17 cellular contexts compared by ENCODE assay signal in genomic region chr14:51356381-51356780, GRCh38.
DNase-seq lines count a peak whose midpoint lies in the region; TF ChIP-seq lines count a peak whose summit lies in the region.
"Had no signal": no experiment of that assay in that cellular context is flagged by ENCODE, and none has a peak within 500 bp of the region (broad histone marks: within the 10 kb centered on the region; RNA-seq: fewer than 3 reads in every experiment).

No MANE protein-coding gene starts in this region.

- peak overlapping the region; percentile 66 for H3K27ac Mint-ChIP-seq in type B pancreatic cell
- H3K27ac Mint-ChIP-seq: IgD-negative memory B cell had no signal

- H3K36me3 ChIP-seq in breast epithelium (no peaks in the 10 kb centered on the region), ovary (no peaks in the 10 kb centered on the region)
- H3K36me3 ChIP-seq: SJCRH30 had no signal

- H3K9me3 Mint-ChIP-seq in type B pancreatic cell: peaks cover 5% of the 10 kb centered on the region
- H3K9me3 Mint-ChIP-seq: IgD-negative memory B cell had no signal

- H3K4me1 Mint-ChIP-seq in type B pancreatic cell (ENCODE audit: unreplicated experiment): peaks cover 21% of the 10 kb centered on the region
- H3K4me1 Mint-ChIP-seq: IgD-negative memory B cell had no signal

- peaks cover 3% of the 10 kb centered on the region for H3K27me3 Mint-ChIP-seq in type B pancreatic cell
- H3K27me3 Mint-ChIP-seq: IgD-negative memory B cell had no signal

- H3K27ac ChIP-seq in breast epithelium: peak overlapping the region; percentile 46 to 58
- H3K27ac ChIP-seq in ovary: no peak overlapping the region
- H3K27ac ChIP-seq: C4-2B, SJCRH30 had no signal

- H3K36me3 Mint-ChIP-seq in type B pancreatic cell: no peaks in the 10 kb centered on the region
- H3K36me3 Mint-ChIP-seq: IgD-negative memory B cell had no signal

- H3K9me3 ChIP-seq in breast epithelium (no peaks in the 10 kb centered on the region), ovary (no peaks in the 10 kb centered on the region)
- H3K9me3 ChIP-seq: Caco-2, SJCRH30 had no signal

- TF ChIP-seq POLR2A in breast epithelium (IDR thresholded peaks at IDR 0.05): no peak
- TF ChIP-seq POLR2A in ovary (IDR thresholded peaks at IDR 0.05): no peak

- peak; percentile 28 for DNase-seq in NCI-H226
- DNase-seq in breast epithelium (ENCODE audit: low spot score in 2 of 2): peak in 1 of 2 donors; percentile 41
- DNase-seq in midbrain (lab: John Stamatoyannopoulos, UW): peak; percentile 2
- DNase-seq in type B pancreatic cell (ENCODE audit: extremely low spot score, unreplicated experiment): no peak
- no peak for DNase-seq in head of caudate nucleus
- no peak for DNase-seq in LoVo (ENCODE audit: low spot score)
- DNase-seq in ovary: no peak
- DNase-seq: Caco-2, DMS79 treated with DMSO at 0.1 percent for 48 hours, NCI-H1092 treated with DMSO at 0.1 percent for 48 hours, NCI-H1694 treated with DMSO at 0.1 percent for 48 hours, NCI-H2171, NCI-H524, RPMI8226, SJCRH30 had no signal

- H3K4me3 Mint-ChIP-seq in type B pancreatic cell: no peak overlapping the region
- H3K4me3 Mint-ChIP-seq: IgD-negative memory B cell had no signal

- H3K4me1 ChIP-seq in breast epithelium (no peaks in the 10 kb centered on the region), ovary (ENCODE audit: insufficient read depth) (no peaks in the 10 kb centered on the region)
- H3K4me1 ChIP-seq: Caco-2, SJCRH30 had no signal

- no peak for TF ChIP-seq EP300 in ovary (IDR thresholded peaks at IDR 0.05)

- H3K4me3 ChIP-seq in breast epithelium (no peak overlapping the region), ovary (no peak overlapping the region)
- H3K4me3 ChIP-seq: SJCRH30 had no signal

- TF ChIP-seq CTCF in breast epithelium (IDR thresholded peaks at IDR 0.05) (no peak), type B pancreatic cell (conservative IDR thresholded peaks at IDR 0.05) (no peak), ovary (IDR thresholded peaks at IDR 0.05) (no peak)

- WGBS in ovary, 3 donors: 81% methylated on average over 5 of the region's 5 CpGs

- no peaks in the 10 kb centered on the region for H3K27me3 ChIP-seq in breast epithelium
- H3K27me3 ChIP-seq in ovary: no peaks in the 10 kb centered on the region
- H3K27me3 ChIP-seq: SJCRH30 had no signal

- intact Hi-C loops in breast epithelium (cut with DNase I; ENCODE audit: low total_unique reads): no loop called here
- intact Hi-C loops in head of caudate nucleus (cut with DNase I): no loop called here
- intact Hi-C loops in ovary (cut with DNase I): no loop called here

Comparison
In these comparisons a context has a peak if more than half of its experiments do, and no peak if none do; other contexts are left out.
1. DNase-seq: peak in NCI-H226 (single experiment) and midbrain (single experiment); none in type B pancreatic cell (single experiment), head of caudate nucleus (0 of 42), LoVo (single experiment) and ovary (0 of 5).
2. H3K27ac ChIP-seq: peak in breast epithelium (2 of 2); none in ovary (0 of 2).